20 cellular contexts compared by ENCODE assay signal in the genomic region with DNA sequence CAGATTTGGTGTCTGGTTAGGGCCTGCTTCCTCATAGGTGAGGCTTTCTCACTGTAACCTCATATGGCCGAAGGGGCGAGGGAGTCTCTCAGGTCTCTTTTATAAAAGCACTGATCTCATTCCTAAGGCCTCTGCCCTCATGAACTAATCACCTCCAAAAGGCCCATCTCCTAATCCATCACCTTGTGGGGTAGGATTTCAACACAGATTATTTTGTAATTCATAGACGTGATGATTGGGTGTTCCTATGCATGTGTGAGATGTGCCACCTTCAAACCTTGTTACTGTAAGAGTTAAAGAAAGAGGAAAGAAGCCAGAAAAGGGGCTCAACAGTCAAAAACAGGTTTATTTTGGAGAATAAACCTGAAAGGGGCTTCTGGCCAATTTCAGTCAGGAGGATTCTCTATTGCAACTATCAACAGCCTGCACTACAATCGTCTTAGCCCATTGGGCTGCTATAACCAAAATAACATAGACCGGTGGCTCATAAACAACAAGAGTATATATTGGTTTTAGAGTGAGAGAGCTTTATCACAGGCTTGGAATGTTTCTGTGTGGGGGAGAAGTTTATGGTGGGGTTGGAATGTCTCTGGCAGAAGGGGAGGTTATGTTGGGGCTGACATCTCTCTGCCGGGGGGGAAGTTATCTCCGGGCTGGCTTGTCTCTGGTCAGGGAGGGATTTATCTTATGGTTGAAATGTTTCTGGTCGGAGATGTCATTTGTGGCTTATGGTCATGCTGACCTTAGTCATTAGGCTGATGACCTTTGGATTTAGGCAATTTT. TPM values are rescaled to one million over a fixed set of nuclear protein-coding genes. Genes with fewer than 3 reads are reported as not detected.
DNase-seq lines count a peak whose midpoint lies in the region; ATAC-seq and TF ChIP-seq lines count a peak whose summit lies in the region.
"Had no signal": no experiment of that assay in that cellular context is flagged by ENCODE, and none has a peak within 500 bp of the region (broad histone marks: within the 10 kb centered on the region; RNA-seq: fewer than 3 reads in every experiment).

No MANE protein-coding gene starts in this region.

- no peaks in the 10 kb centered on the region for H3K36me3 ChIP-seq in GM23248 (ENCODE audit: low read depth)
- H3K36me3 ChIP-seq in osteoblast (ENCODE audit: insufficient read depth, low read length): no peaks in the 10 kb centered on the region
- H3K36me3 ChIP-seq: BLaER1 had no signal

- H2AFZ ChIP-seq in GM23248 (no peak overlapping the region), osteoblast (ENCODE audit: low read length) (no peak overlapping the region)

- DNase-seq in GM23248 (peak; percentile 22), amniotic epithelial cell (ENCODE audit: low read depth) (peak; percentile 88), fibroblast of villous mesenchyme (ENCODE audit: low read depth) (peak; percentile 59), osteoblast (ENCODE audit: insufficient read length, low spot score, missing footprints) (peak; percentile 18), AML-193 (lab: John Stamatoyannopoulos, UW) (no peak), NCI-H1930 (lab: John Stamatoyannopoulos, UW) (no peak), HK-2 (ENCODE audit: unreplicated experiment) (no peak)
- DNase-seq: ACHN, MM.1S, NCI-H1105, NCI-H187, NCI-H2171, NCI-H82 had no signal

- H3K4me3 ChIP-seq in GM23248 (no peak overlapping the region), fibroblast of villous mesenchyme (ENCODE audit: low read depth, low read length) (no peak overlapping the region), osteoblast (ENCODE audit: insufficient read depth, low read length) (no peak overlapping the region)
- H3K4me3 ChIP-seq: BLaER1, GM12878 had no signal

- TF ChIP-seq CTCF in fibroblast of villous mesenchyme (IDR thresholded peaks at IDR 0.05; ENCODE audit: insufficient read depth, low read depth, low read length): no peak
- TF ChIP-seq CTCF in osteoblast (IDR thresholded peaks at IDR 0.05; ENCODE audit: extremely low read depth, low read depth, low read length): no peak

- H3K4me2 ChIP-seq in GM23248 (ENCODE audit: unreplicated experiment): peak overlapping the region; percentile 31
- H3K4me2 ChIP-seq in osteoblast (ENCODE audit: insufficient read depth, low read length): peak overlapping the region; percentile 54
- H3K4me2 ChIP-seq: BLaER1, KMS-11 had no signal

- no peak for ATAC-seq in HG03565 (IDR thresholded peaks at IDR 0.05; ENCODE audit: unreplicated experiment)
- ATAC-seq: GM12878, HCT116 had no signal

- no peaks in the 10 kb centered on the region for H4K20me1 ChIP-seq in GM23248 (ENCODE audit: insufficient read depth)
- no peaks in the 10 kb centered on the region for H4K20me1 ChIP-seq in osteoblast (ENCODE audit: insufficient read depth, low read length)
- H4K20me1 ChIP-seq: BLaER1 had no signal

- peaks cover 16% of the 10 kb centered on the region for H3K27me3 ChIP-seq in GM23248 (replicated peaks; ENCODE audit: insufficient read depth)
- peaks cover 6% of the 10 kb centered on the region for H3K27me3 ChIP-seq in osteoblast (ENCODE audit: insufficient read depth, low read length)
- H3K27me3 ChIP-seq: BLaER1 had no signal

- H3K79me2 ChIP-seq in GM23248 (ENCODE audit: insufficient read depth) (no peaks in the 10 kb centered on the region), osteoblast (ENCODE audit: insufficient read depth, low read length) (no peaks in the 10 kb centered on the region)

- no peak overlapping the region for H3K9ac ChIP-seq in GM23248
- H3K9ac ChIP-seq: BLaER1, KMS-11 had no signal

- in situ Hi-C loops in GM23248 (cut with MboI): no loop called here

- H3K4me1 ChIP-seq in GM23248 (ENCODE audit: insufficient read depth) (peaks cover 16% of the 10 kb centered on the region; the same call in 1 of the 2 replicates), osteoblast (ENCODE audit: insufficient read depth, low read length) (peaks cover 33% of the 10 kb centered on the region)

- no peaks in the 10 kb centered on the region for H3K9me2 ChIP-seq in GM23248 (ENCODE audit: insufficient read depth)

- H3K9me3 ChIP-seq in GM23248 (ENCODE audit: low read depth) (no peaks in the 10 kb centered on the region), osteoblast (ENCODE audit: low read depth, low read length) (no peaks in the 10 kb centered on the region)
- H3K9me3 ChIP-seq: BLaER1 had no signal

- WGBS in GM23248 (ENCODE audit: low coverage in 1 of 2, low lambda C conversion rate in 2 of 2, missing lambda C conversion rate in 2 of 2), 2 experiments: 28 to 38% methylated on average over 8 of the region's 8 CpGs

- 0 out of 2 replicates have a peak, but pooled peaks cover 4% of the 10 kb centered on the region for H3F3A ChIP-seq in GM23248 (ENCODE audit: insufficient read depth)

- H3K27ac ChIP-seq in GM23248: no peak overlapping the region
- H3K27ac ChIP-seq in osteoblast (ENCODE audit: low read depth, low read length): no peak overlapping the region
- H3K27ac ChIP-seq: BLaER1, KMS-11 had no signal

RNA-seq across cellular contexts. Expression of a gene that starts 35.0 kb away (rescaled TPM):
- total RNA-seq in GM23248 (2014; rRNA removed; shearing (Covaris generic)): 4.1 and 4.4 TPM in 2 replicates
- polyA plus RNA-seq in GM23248 (2016; fragmentation: Nextera tagmentation; extraction: Ambion mirVana): 2.3 and 2.6 TPM in 2 replicates
- total RNA-seq in fibroblast of villous mesenchyme (2.6 and 11.2 TPM in 2 replicates), osteoblast (1.1 and 1.2 TPM in 2 replicates)
- total RNA-seq: G401, NCI-H460 had no signal

Comparison
In these comparisons a context has a peak if more than half of its experiments do, and no peak if none do; other contexts are left out.
1. DNase-seq: peak in GM23248 (single experiment), amniotic epithelial cell (single experiment), fibroblast of villous mesenchyme (single experiment) and osteoblast (single experiment); none in AML-193 (0 of 2), NCI-H1930 (0 of 2) and HK-2 (single experiment).